ENCODE assay signal across 8 cellular contexts in genomic region chr19:49555600-49556411, GRCh38. TPM values are rescaled to one million over a fixed set of nuclear protein-coding genes. Genes with fewer than 3 reads are reported as not detected.
DNase-seq lines count a peak whose midpoint lies in the region; ATAC-seq, FAIRE-seq and TF ChIP-seq lines count a peak whose summit lies in the region.

No MANE protein-coding gene starts in this region.

- H3K4me1 Mint-ChIP-seq in T-cell = peaks cover 79 to 82% (median 80%) of the 10 kb centered on the region in 3 donors
- peaks cover 23 to 30% of the 10 kb centered on the region in 2 donors for H3K4me1 Mint-ChIP-seq in stimulated activated naive B cell treated with anti-CD40 and anti-IgM and Interleukin-4, amounts not matched to agents 10 μg/mL and 1 μg/mL and 100 μg/mL, for 72 hours

- intact Hi-C loops in lower lobe of right lung (cut with DNase I) = no loop called here

- POLR2A ChIA-PET in T-cell (lab: Charles Lee) = no interaction called here

- H3K4me1 ChIP-seq in lower lobe of right lung = peaks cover 40% of the 10 kb centered on the region

- peaks cover 33% of the 10 kb centered on the region for H3K36me3 Mint-ChIP-seq in T-cell
- peaks cover 43 to 59% of the 10 kb centered on the region in 2 donors for H3K36me3 Mint-ChIP-seq in stimulated activated naive B cell treated with anti-CD40 and anti-IgM and Interleukin-4, amounts not matched to agents 10 μg/mL and 1 μg/mL and 100 μg/mL, for 72 hours

- no peaks in the 10 kb centered on the region for H3K9me3 Mint-ChIP-seq in T-cell
- H3K9me3 Mint-ChIP-seq in stimulated activated naive B cell treated with anti-CD40 and anti-IgM and Interleukin-4, amounts not matched to agents 10 μg/mL and 1 μg/mL and 100 μg/mL, for 72 hours = no peaks in the 10 kb centered on the region

- peak overlapping the region; percentile 97 to 98 for H3K27ac Mint-ChIP-seq in T-cell
- H3K27ac Mint-ChIP-seq in stimulated activated naive B cell treated with anti-CD40 and anti-IgM and Interleukin-4, amounts not matched to agents 10 μg/mL and 1 μg/mL and 100 μg/mL, for 72 hours = no peak overlapping the region

- TF ChIP-seq CTCF in D721Med (IDR thresholded peaks at IDR 0.05; ENCODE audit: insufficient read depth, missing control alignments) = no peak
- TF ChIP-seq CTCF in lower lobe of right lung (IDR thresholded peaks at IDR 0.05) = no peak

- CTCF ChIA-PET in T-cell (lab: Charles Lee) = no interaction called here

- H3K4me3 Mint-ChIP-seq in T-cell = peak overlapping the region; percentile 50 to 79 (median 51)
- H3K4me3 Mint-ChIP-seq in stimulated activated naive B cell treated with anti-CD40 and anti-IgM and Interleukin-4, amounts not matched to agents 10 μg/mL and 1 μg/mL and 100 μg/mL, for 72 hours = no peak overlapping the region

- peak; percentile 45 to 72 (median 62) for ATAC-seq in T-cell (replicated peaks in 1 of 4)
- peak; percentile 90 to 91 for ATAC-seq in lower lobe of right lung
- peak; percentile 54 for ATAC-seq in stimulated activated naive B cell treated with anti-CD40 and anti-IgM and Interleukin-4, amounts not matched to agents 10 μg/mL and 1 μg/mL and 100 μg/mL, for 72 hours (replicated peaks)
- no peak for ATAC-seq in HG03460 (IDR thresholded peaks at IDR 0.05; ENCODE audit: unreplicated experiment)
- no peak for ATAC-seq in HG03521 (IDR thresholded peaks at IDR 0.05; ENCODE audit: unreplicated experiment)

- no peaks in the 10 kb centered on the region for H3K9me3 ChIP-seq in lower lobe of right lung

- no peak for FAIRE-seq in D721Med (lab: Jason Lieb, UNC)

- DNase-seq in D721Med (ENCODE audit: insufficient read length, low spot score) (peak; percentile 68), T-cell (peak in 33 of 34 experiments; percentile 51 to 91 (median 82)), lower lobe of right lung (peak; percentile 85), MV-4-11 (lab: John Stamatoyannopoulos, UW) (no peak)
- no peak for DNase-seq in stimulated activated naive B cell treated with anti-CD40 and anti-IgM and Interleukin-4, amounts not matched to agents 10 μg/mL and 1 μg/mL and 100 μg/mL, for 72 hours

- no peaks in the 10 kb centered on the region for H3K27me3 ChIP-seq in lower lobe of right lung (ENCODE audit: low read depth)

- no peaks in the 10 kb centered on the region for H3K27me3 Mint-ChIP-seq in T-cell
- no peaks in the 10 kb centered on the region for H3K27me3 Mint-ChIP-seq in stimulated activated naive B cell treated with anti-CD40 and anti-IgM and Interleukin-4, amounts not matched to agents 10 μg/mL and 1 μg/mL and 100 μg/mL, for 72 hours

- H3K4me3 ChIP-seq in lower lobe of right lung = no peak overlapping the region

- H3K27ac ChIP-seq in angular gyrus (ENCODE audit: low read depth, low read length) (peak overlapping the region; percentile 10), lower lobe of right lung (peak overlapping the region; percentile 48)

- peaks cover 59% of the 10 kb centered on the region for H3K36me3 ChIP-seq in lower lobe of right lung

RNA-seq across cellular contexts. Expression of gene NOSIP, which starts 24.6 kb away (rescaled TPM):
- total RNA-seq in T-cell = 100 to 1,000 TPM; 152 to 297 (median 176) TPM
- 47.2 TPM for total RNA-seq in lower lobe of right lung

RNA-seq across cellular contexts. Expression of gene PRRG2, which starts 25.3 kb away (rescaled TPM):
- total RNA-seq in T-cell (1 to 10 TPM in 3 of 5 donors, under 1 TPM in 2; 0.37 to 1.7 (median 1.2) TPM), lower lobe of right lung (7.6 TPM)

RNA-seq across cellular contexts. Expression of gene RCN3, which starts 28.0 kb away (rescaled TPM):
- total RNA-seq in T-cell = 1 to 10 TPM; 1.2 to 5.7 (median 1.3) TPM
- 28.1 TPM for total RNA-seq in lower lobe of right lung

RNA-seq across cellular contexts. Expression of gene PRR12, which starts 35.2 kb away (rescaled TPM):
- total RNA-seq in T-cell = 10 to 100 TPM; 50.8 to 81.7 (median 78.8) TPM
- total RNA-seq in lower lobe of right lung = 32.0 TPM

RNA-seq across cellular contexts. Expression of gene FCGRT, which starts 43.3 kb away (rescaled TPM):
- total RNA-seq in T-cell = 10 to 100 TPM; 20.3 to 41.5 (median 26.4) TPM
- total RNA-seq in lower lobe of right lung = 385 TPM

Comparison
In these comparisons a context has a peak if more than half of its experiments do, and no peak if none do; other contexts are left out.
1. DNase-seq: peak in D721Med (single experiment), T-cell (33 of 34) and lower lobe of right lung (single experiment); none in stimulated activated naive B cell treated with anti-CD40 and anti-IgM and Interleukin-4, amounts not matched to agents 10 μg/mL and 1 μg/mL and 100 μg/mL, for 72 hours (single experiment) and MV-4-11 (single experiment).
2. ATAC-seq: peak in T-cell (4 of 4), lower lobe of right lung (2 of 2) and stimulated activated naive B cell treated with anti-CD40 and anti-IgM and Interleukin-4, amounts not matched to agents 10 μg/mL and 1 μg/mL and 100 μg/mL, for 72 hours (2 of 2); none in HG03460 (single experiment) and HG03521 (single experiment).
3. H3K4me3 Mint-ChIP-seq: peak in T-cell (3 of 3); none in stimulated activated naive B cell treated with anti-CD40 and anti-IgM and Interleukin-4, amounts not matched to agents 10 μg/mL and 1 μg/mL and 100 μg/mL, for 72 hours (0 of 2).